Comparison of ENCODE assay signal across 1 cellular context in the genomic region with DNA sequence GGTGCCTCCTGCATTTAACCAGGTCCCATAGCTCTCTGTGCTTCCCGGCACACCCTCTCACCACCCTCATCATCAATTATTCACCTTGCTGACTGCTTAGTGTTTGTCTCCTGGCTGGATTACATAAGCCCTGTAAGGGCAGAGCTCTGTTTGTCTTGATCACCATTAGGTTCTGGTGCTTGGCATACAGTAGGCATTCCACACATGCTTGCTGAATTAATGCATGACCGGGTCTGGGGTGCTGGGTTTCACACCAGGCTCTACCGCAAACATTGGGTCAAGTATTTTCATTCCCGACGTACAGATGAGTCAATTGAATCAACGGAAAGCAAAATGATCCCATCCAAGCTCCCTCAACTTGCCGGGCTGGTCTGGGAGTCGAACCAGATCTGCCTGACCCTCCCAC.
TF ChIP-seq lines count a peak whose summit lies in the region.

No MANE protein-coding gene starts in this region.

TF ChIP-seq in IMR-90, 13 proteins besides CTCF, POLR2A, EP300 and RAD21 (continued from another document):
- TF ChIP-seq, protein P1, sequence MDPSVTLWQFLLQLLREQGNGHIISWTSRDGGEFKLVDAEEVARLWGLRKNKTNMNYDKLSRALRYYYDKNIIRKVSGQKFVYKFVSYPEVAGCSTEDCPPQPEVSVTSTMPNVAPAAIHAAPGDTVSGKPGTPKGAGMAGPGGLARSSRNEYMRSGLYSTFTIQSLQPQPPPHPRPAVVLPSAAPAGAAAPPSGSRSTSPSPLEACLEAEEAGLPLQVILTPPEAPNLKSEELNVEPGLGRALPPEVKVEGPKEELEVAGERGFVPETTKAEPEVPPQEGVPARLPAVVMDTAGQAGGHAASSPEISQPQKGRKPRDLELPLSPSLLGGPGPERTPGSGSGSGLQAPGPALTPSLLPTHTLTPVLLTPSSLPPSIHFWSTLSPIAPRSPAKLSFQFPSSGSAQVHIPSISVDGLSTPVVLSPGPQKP (IDR thresholded peaks at IDR 0.05; ENCODE audit: borderline replicate concordance, low read depth, low read length) = no peak
- no peak for TF ChIP-seq MAFK (IDR thresholded peaks at IDR 0.05; ENCODE audit: low read depth, low read length)
- TF ChIP-seq CHD1 (IDR thresholded peaks at IDR 0.05; ENCODE audit: low read depth, low read length) = no peak
- no peak for TF ChIP-seq BHLHE40 (IDR thresholded peaks at IDR 0.05; ENCODE audit: low read depth, low read length)
- TF ChIP-seq, protein P2, sequence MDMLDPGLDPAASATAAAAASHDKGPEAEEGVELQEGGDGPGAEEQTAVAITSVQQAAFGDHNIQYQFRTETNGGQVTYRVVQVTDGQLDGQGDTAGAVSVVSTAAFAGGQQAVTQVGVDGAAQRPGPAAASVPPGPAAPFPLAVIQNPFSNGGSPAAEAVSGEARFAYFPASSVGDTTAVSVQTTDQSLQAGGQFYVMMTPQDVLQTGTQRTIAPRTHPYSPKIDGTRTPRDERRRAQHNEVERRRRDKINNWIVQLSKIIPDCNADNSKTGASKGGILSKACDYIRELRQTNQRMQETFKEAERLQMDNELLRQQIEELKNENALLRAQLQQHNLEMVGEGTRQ (IDR thresholded peaks at IDR 0.05; ENCODE audit: low read depth, low read length) = no peak
- TF ChIP-seq RFX5 (IDR thresholded peaks at IDR 0.05; ENCODE audit: low read depth, low read length) = no peak
